Comparison of ENCODE assay signal across 1 cellular context in the genomic region with DNA sequence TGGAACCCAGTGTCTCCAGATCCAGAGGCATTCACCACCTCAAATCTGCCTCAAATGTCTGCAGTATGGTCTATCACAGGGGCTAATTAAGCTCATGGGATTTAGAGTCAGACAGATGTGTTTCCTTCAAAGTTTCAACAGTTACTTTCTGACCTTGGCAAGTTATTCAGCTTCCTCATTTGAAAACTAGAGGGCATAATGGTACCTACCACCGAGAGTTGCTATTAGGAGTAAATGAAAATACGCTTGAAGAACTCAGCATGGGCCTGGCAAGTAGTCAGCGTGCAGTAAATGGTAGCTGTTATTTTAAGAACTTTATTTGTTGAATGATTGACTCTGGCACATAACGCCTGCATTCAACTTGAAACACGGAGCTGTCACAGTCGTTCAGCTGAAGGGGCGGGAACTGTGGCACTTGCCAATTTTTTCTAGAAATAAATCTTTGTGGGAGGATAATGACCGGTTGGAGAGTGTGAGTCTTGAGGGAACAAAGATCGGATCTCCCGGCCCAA.
TF ChIP-seq lines count a peak whose summit lies in the region.

No MANE protein-coding gene starts in this region.

TF ChIP-seq in K562, 482 proteins besides CTCF, POLR2A, EP300 and RAD21 (continued from another document):
- TF ChIP-seq, protein P1, sequence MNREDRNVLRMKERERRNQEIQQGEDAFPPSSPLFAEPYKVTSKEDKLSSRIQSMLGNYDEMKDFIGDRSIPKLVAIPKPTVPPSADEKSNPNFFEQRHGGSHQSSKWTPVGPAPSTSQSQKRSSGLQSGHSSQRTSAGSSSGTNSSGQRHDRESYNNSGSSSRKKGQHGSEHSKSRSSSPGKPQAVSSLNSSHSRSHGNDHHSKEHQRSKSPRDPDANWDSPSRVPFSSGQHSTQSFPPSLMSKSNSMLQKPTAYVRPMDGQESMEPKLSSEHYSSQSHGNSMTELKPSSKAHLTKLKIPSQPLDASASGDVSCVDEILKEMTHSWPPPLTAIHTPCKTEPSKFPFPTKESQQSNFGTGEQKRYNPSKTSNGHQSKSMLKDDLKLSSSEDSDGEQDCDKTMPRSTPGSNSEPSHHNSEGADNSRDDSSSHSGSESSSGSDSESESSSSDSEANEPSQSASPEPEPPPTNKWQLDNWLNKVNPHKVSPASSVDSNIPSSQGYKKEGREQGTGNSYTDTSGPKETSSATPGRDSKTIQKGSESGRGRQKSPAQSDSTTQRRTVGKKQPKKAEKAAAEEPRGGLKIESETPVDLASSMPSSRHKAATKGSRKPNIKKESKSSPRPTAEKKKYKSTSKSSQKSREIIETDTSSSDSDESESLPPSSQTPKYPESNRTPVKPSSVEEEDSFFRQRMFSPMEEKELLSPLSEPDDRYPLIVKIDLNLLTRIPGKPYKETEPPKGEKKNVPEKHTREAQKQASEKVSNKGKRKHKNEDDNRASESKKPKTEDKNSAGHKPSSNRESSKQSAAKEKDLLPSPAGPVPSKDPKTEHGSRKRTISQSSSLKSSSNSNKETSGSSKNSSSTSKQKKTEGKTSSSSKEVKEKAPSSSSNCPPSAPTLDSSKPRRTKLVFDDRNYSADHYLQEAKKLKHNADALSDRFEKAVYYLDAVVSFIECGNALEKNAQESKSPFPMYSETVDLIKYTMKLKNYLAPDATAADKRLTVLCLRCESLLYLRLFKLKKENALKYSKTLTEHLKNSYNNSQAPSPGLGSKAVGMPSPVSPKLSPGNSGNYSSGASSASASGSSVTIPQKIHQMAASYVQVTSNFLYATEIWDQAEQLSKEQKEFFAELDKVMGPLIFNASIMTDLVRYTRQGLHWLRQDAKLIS (CRISPR knock-in tag; IDR thresholded peaks at IDR 0.05): no peak
- TF ChIP-seq ESRRA (IDR thresholded peaks at IDR 0.05; ENCODE audit: borderline replicate concordance, low read depth): peak; percentile 12
- no peak for TF ChIP-seq NR2C1 (IDR thresholded peaks at IDR 0.05)
- 0 out of 2 replicates have a peak, but pooled peaks have one; percentile 12 for TF ChIP-seq NR2C1 (tag; IDR thresholded peaks at IDR 0.05)
- TF ChIP-seq HMGN3 (IDR thresholded peaks at IDR 0.05; ENCODE audit: borderline replicate concordance, extremely low read depth, insufficient read length, low read depth, low read length): no peak
- 0 out of 2 replicates have a peak, but pooled peaks have one; percentile 26 for TF ChIP-seq NFXL1 (CRISPR knock-in tag; IDR thresholded peaks at IDR 0.05)
- TF ChIP-seq, protein P2, sequence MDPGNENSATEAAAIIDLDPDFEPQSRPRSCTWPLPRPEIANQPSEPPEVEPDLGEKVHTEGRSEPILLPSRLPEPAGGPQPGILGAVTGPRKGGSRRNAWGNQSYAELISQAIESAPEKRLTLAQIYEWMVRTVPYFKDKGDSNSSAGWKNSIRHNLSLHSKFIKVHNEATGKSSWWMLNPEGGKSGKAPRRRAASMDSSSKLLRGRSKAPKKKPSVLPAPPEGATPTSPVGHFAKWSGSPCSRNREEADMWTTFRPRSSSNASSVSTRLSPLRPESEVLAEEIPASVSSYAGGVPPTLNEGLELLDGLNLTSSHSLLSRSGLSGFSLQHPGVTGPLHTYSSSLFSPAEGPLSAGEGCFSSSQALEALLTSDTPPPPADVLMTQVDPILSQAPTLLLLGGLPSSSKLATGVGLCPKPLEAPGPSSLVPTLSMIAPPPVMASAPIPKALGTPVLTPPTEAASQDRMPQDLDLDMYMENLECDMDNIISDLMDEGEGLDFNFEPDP (CRISPR knock-in tag; IDR thresholded peaks at IDR 0.05): 0 out of 2 replicates have a peak, but pooled peaks have one; percentile 15
- TF ChIP-seq, protein P3, sequence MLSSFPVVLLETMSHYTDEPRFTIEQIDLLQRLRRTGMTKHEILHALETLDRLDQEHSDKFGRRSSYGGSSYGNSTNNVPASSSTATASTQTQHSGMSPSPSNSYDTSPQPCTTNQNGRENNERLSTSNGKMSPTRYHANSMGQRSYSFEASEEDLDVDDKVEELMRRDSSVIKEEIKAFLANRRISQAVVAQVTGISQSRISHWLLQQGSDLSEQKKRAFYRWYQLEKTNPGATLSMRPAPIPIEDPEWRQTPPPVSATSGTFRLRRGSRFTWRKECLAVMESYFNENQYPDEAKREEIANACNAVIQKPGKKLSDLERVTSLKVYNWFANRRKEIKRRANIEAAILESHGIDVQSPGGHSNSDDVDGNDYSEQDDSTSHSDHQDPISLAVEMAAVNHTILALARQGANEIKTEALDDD (IDR thresholded peaks at IDR 0.05): peak; percentile 21; the same call in 1 of the 2 replicates
- TF ChIP-seq, protein P4, sequence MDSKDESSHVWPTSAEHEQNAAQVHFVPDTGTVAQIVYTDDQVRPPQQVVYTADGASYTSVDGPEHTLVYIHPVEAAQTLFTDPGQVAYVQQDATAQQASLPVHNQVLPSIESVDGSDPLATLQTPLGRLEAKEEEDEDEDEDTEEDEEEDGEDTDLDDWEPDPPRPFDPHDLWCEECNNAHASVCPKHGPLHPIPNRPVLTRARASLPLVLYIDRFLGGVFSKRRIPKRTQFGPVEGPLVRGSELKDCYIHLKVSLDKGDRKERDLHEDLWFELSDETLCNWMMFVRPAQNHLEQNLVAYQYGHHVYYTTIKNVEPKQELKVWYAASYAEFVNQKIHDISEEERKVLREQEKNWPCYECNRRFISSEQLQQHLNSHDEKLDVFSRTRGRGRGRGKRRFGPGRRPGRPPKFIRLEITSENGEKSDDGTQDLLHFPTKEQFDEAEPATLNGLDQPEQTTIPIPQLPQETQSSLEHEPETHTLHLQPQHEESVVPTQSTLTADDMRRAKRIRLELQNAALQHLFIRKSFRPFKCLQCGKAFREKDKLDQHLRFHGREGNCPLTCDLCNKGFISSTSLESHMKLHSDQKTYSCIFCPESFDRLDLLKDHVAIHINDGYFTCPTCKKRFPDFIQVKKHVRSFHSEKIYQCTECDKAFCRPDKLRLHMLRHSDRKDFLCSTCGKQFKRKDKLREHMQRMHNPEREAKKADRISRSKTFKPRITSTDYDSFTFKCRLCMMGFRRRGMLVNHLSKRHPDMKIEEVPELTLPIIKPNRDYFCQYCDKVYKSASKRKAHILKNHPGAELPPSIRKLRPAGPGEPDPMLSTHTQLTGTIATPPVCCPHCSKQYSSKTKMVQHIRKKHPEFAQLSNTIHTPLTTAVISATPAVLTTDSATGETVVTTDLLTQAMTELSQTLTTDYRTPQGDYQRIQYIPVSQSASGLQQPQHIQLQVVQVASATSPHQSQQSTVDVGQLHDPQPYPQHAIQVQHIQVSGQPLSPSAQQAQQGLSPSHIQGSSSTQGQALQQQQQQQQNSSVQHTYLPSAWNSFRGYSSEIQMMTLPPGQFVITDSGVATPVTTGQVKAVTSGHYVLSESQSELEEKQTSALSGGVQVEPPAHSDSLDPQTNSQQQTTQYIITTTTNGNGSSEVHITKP (IDR thresholded peaks at IDR 0.05; ENCODE audit: partially characterized antibody): peak; percentile 18
- TF ChIP-seq, protein P5, sequence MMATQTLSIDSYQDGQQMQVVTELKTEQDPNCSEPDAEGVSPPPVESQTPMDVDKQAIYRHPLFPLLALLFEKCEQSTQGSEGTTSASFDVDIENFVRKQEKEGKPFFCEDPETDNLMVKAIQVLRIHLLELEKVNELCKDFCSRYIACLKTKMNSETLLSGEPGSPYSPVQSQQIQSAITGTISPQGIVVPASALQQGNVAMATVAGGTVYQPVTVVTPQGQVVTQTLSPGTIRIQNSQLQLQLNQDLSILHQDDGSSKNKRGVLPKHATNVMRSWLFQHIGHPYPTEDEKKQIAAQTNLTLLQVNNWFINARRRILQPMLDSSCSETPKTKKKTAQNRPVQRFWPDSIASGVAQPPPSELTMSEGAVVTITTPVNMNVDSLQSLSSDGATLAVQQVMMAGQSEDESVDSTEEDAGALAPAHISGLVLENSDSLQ (IDR thresholded peaks at IDR 0.05): peak; percentile 86
- 0 out of 2 replicates have a peak, but pooled peaks have one; percentile 5 for TF ChIP-seq ZNF583 (CRISPR knock-in tag; IDR thresholded peaks at IDR 0.05)
- 0 out of 2 replicates have a peak, but pooled peaks have one; percentile 29 for TF ChIP-seq ILF3 (IDR thresholded peaks at IDR 0.05; ENCODE audit: borderline replicate concordance)
- TF ChIP-seq ZNF146 (CRISPR knock-in tag; IDR thresholded peaks at IDR 0.05; ENCODE audit: unreplicated experiment): no peak
- no peak for TF ChIP-seq FOXK2 (conservative IDR thresholded peaks at IDR 0.05 in 1 of 2, IDR thresholded peaks at IDR 0.05 in 1 of 2; ENCODE audit: low read depth in 2 of 2)
- no peak for TF ChIP-seq GTF2F1 (IDR thresholded peaks at IDR 0.05; ENCODE audit: low read depth, low read length)
- TF ChIP-seq, protein P6, sequence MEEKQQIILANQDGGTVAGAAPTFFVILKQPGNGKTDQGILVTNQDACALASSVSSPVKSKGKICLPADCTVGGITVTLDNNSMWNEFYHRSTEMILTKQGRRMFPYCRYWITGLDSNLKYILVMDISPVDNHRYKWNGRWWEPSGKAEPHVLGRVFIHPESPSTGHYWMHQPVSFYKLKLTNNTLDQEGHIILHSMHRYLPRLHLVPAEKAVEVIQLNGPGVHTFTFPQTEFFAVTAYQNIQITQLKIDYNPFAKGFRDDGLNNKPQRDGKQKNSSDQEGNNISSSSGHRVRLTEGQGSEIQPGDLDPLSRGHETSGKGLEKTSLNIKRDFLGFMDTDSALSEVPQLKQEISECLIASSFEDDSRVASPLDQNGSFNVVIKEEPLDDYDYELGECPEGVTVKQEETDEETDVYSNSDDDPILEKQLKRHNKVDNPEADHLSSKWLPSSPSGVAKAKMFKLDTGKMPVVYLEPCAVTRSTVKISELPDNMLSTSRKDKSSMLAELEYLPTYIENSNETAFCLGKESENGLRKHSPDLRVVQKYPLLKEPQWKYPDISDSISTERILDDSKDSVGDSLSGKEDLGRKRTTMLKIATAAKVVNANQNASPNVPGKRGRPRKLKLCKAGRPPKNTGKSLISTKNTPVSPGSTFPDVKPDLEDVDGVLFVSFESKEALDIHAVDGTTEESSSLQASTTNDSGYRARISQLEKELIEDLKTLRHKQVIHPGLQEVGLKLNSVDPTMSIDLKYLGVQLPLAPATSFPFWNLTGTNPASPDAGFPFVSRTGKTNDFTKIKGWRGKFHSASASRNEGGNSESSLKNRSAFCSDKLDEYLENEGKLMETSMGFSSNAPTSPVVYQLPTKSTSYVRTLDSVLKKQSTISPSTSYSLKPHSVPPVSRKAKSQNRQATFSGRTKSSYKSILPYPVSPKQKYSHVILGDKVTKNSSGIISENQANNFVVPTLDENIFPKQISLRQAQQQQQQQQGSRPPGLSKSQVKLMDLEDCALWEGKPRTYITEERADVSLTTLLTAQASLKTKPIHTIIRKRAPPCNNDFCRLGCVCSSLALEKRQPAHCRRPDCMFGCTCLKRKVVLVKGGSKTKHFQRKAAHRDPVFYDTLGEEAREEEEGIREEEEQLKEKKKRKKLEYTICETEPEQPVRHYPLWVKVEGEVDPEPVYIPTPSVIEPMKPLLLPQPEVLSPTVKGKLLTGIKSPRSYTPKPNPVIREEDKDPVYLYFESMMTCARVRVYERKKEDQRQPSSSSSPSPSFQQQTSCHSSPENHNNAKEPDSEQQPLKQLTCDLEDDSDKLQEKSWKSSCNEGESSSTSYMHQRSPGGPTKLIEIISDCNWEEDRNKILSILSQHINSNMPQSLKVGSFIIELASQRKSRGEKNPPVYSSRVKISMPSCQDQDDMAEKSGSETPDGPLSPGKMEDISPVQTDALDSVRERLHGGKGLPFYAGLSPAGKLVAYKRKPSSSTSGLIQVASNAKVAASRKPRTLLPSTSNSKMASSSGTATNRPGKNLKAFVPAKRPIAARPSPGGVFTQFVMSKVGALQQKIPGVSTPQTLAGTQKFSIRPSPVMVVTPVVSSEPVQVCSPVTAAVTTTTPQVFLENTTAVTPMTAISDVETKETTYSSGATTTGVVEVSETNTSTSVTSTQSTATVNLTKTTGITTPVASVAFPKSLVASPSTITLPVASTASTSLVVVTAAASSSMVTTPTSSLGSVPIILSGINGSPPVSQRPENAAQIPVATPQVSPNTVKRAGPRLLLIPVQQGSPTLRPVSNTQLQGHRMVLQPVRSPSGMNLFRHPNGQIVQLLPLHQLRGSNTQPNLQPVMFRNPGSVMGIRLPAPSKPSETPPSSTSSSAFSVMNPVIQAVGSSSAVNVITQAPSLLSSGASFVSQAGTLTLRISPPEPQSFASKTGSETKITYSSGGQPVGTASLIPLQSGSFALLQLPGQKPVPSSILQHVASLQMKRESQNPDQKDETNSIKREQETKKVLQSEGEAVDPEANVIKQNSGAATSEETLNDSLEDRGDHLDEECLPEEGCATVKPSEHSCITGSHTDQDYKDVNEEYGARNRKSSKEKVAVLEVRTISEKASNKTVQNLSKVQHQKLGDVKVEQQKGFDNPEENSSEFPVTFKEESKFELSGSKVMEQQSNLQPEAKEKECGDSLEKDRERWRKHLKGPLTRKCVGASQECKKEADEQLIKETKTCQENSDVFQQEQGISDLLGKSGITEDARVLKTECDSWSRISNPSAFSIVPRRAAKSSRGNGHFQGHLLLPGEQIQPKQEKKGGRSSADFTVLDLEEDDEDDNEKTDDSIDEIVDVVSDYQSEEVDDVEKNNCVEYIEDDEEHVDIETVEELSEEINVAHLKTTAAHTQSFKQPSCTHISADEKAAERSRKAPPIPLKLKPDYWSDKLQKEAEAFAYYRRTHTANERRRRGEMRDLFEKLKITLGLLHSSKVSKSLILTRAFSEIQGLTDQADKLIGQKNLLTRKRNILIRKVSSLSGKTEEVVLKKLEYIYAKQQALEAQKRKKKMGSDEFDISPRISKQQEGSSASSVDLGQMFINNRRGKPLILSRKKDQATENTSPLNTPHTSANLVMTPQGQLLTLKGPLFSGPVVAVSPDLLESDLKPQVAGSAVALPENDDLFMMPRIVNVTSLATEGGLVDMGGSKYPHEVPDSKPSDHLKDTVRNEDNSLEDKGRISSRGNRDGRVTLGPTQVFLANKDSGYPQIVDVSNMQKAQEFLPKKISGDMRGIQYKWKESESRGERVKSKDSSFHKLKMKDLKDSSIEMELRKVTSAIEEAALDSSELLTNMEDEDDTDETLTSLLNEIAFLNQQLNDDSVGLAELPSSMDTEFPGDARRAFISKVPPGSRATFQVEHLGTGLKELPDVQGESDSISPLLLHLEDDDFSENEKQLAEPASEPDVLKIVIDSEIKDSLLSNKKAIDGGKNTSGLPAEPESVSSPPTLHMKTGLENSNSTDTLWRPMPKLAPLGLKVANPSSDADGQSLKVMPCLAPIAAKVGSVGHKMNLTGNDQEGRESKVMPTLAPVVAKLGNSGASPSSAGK (IDR thresholded peaks at IDR 0.05): no peak; the same call in 1 of the 2 replicates
- TF ChIP-seq PTRF (tag; IDR thresholded peaks at IDR 0.05): 0 out of 2 replicates have a peak, but pooled peaks have one; percentile 46
- TF ChIP-seq ZNF444 (CRISPR knock-in tag; IDR thresholded peaks at IDR 0.05): 0 out of 2 replicates have a peak, but pooled peaks have one; percentile 1
- no peak for TF ChIP-seq ZNF408 (CRISPR knock-in tag; IDR thresholded peaks at IDR 0.05; ENCODE audit: low read depth)
- peak; percentile 63 for TF ChIP-seq DDX20 (tag; IDR thresholded peaks at IDR 0.05; ENCODE audit: low read depth)
- peak; percentile 17; the same call in 1 of the 2 replicates for TF ChIP-seq TRIM28 (IDR thresholded peaks at IDR 0.05)
